8 cellular contexts compared by ENCODE assay signal in genomic region chr1:180981596-180982387, GRCh38. TPM values are rescaled to one million over a fixed set of nuclear protein-coding genes. Genes with fewer than 3 reads are reported as not detected.
DNase-seq lines count a peak whose midpoint lies in the region; ATAC-seq and TF ChIP-seq lines count a peak whose summit lies in the region.

No MANE protein-coding gene starts in this region.

- intact Hi-C loops in posterior cingulate gyrus (cut with DNase I): no loop called here

- no peak for TF ChIP-seq CTCF in lung (IDR thresholded peaks at IDR 0.05; ENCODE audit: control extremely low read depth, extremely low read depth)

- WGBS in lung, 2 donors: 42 to 43% methylated on average over 11 of the region's 11 CpGs

- peaks cover 0 to 4% of the 10 kb centered on the region in 2 donors for H3K4me1 ChIP-seq in lung (ENCODE audit: control insufficient read depth in 2 of 2, insufficient read depth in 2 of 2, low read length in 2 of 2)

- peak; percentile 9 to 30 for DNase-seq in activated CD4-positive, alpha-beta T cell treated with anti-CD3 and anti-CD28 coated beads, Interleukin-2, amount 50 U/mL, for 4 hours
- DNase-seq in lung (ENCODE audit: low spot score) (peak; percentile 38), HT-29 (ENCODE audit: low spot score) (no peak), T-helper 9 cell (no peak), H4 (ENCODE audit: low spot score) (no peak), posterior cingulate gyrus (no peak)

- H3K27ac ChIP-seq in lung (ENCODE audit: low read depth in 1 of 2, low read length in 1 of 2): peak overlapping the region in 1 of 2 donors; percentile 6

- ATAC-seq in GM19025 (IDR thresholded peaks at IDR 0.05; ENCODE audit: low read depth, unreplicated experiment) (peak; percentile 70), HG03064 (IDR thresholded peaks at IDR 0.05; ENCODE audit: low read depth, unreplicated experiment) (peak; percentile 82), lung (ENCODE audit: insufficient read depth, low FRiP score) (no peak)

- H3K36me3 ChIP-seq in lung (ENCODE audit: control insufficient read depth in 2 of 2, insufficient read depth in 2 of 2, low read length in 2 of 2): peaks cover 25 to 32% of the 10 kb centered on the region in 2 donors

- H3K27me3 ChIP-seq in lung (ENCODE audit: control insufficient read depth, insufficient read depth): no peaks in the 10 kb centered on the region

- H3K9me3 ChIP-seq in lung (ENCODE audit: control insufficient read depth in 2 of 2, insufficient read depth in 1 of 2, low read length in 1 of 2): no peaks in the 10 kb centered on the region

- no peak overlapping the region for H3K4me3 ChIP-seq in lung

RNA-seq across cellular contexts. Expression of gene STX6, which starts 40.9 kb away (rescaled TPM):
- 10 to 100 TPM; 23.7 to 47.4 TPM for total RNA-seq in lung
- polyA plus RNA-seq in lung: 10 to 100 TPM; 11.6 to 16.5 TPM
- 11.2 and 11.5 TPM in 2 replicates for total RNA-seq in HT-29 (2014; rRNA removed; shearing (Covaris generic))
- total RNA-seq in H4 (2014; rRNA removed; shearing (Covaris generic)): 15.2 and 17.7 TPM in 2 replicates

RNA-seq across cellular contexts. Expression of gene MR1, which starts 52.0 kb away (rescaled TPM):
- 10 to 100 TPM; 18.9 to 31.0 TPM for total RNA-seq in lung
- 10 to 100 TPM in 1 of 2 donors, 1 to 10 TPM in 1; 8.1 to 29.0 TPM for polyA plus RNA-seq in lung
- total RNA-seq in HT-29 (2014; rRNA removed; shearing (Covaris generic)): 0.74 and 1.5 TPM in 2 replicates
- total RNA-seq in H4 (2014; rRNA removed; shearing (Covaris generic)): 11.8 and 11.9 TPM in 2 replicates

Comparison
In these comparisons a context has a peak if more than half of its experiments do, and no peak if none do; other contexts are left out.
1. DNase-seq: peak in activated CD4-positive, alpha-beta T cell treated with anti-CD3 and anti-CD28 coated beads, Interleukin-2, amount 50 U/mL, for 4 hours (2 of 2) and lung (single experiment); none in HT-29 (single experiment), T-helper 9 cell (single experiment), H4 (single experiment) and posterior cingulate gyrus (0 of 10).